11 cellular contexts compared by ENCODE assay signal in genomic region chr2:227013330-227013729, GRCh38.
"Had no signal": no experiment of that assay in that cellular context is flagged by ENCODE, and none has a peak within 500 bp of the region (broad histone marks: within the 10 kb centered on the region; RNA-seq: fewer than 3 reads in every experiment).

No MANE protein-coding gene starts in this region.

- H3K4me3 ChIP-seq: GM23248, GM23338, HAP-1 had no signal

- H3K27ac ChIP-seq: GM23248 had no signal

- H3K36me3 ChIP-seq: HAP-1 had no signal

- H3K27ac Mint-ChIP-seq: GM23338, H9, HFFc6 had no signal

- H3K4me3 Mint-ChIP-seq: GM23338, H9, HFFc6 had no signal

- H3K9ac ChIP-seq: GM23248 had no signal

- H2AFZ ChIP-seq: GM23248, GM23338 had no signal

- DNase-seq: GM23248, GOT3, H7, H9, HCEC 1CT, HFFc6 had no signal

- H3K4me1 Mint-ChIP-seq: GM23338 had no signal

- H3K9me3 ChIP-seq: HAP-1 had no signal

- H3K4me1 ChIP-seq: HAP-1 had no signal

- H3K4me2 ChIP-seq: GM23338 had no signal

- FAIRE-seq: H1, H54 had no signal

- ATAC-seq: GM23338, HCT116 had no signal

- H3K9me3 Mint-ChIP-seq: GM23338, H9 had no signal
